ENCODE assay signal across 8 cellular contexts in the genomic region with DNA sequence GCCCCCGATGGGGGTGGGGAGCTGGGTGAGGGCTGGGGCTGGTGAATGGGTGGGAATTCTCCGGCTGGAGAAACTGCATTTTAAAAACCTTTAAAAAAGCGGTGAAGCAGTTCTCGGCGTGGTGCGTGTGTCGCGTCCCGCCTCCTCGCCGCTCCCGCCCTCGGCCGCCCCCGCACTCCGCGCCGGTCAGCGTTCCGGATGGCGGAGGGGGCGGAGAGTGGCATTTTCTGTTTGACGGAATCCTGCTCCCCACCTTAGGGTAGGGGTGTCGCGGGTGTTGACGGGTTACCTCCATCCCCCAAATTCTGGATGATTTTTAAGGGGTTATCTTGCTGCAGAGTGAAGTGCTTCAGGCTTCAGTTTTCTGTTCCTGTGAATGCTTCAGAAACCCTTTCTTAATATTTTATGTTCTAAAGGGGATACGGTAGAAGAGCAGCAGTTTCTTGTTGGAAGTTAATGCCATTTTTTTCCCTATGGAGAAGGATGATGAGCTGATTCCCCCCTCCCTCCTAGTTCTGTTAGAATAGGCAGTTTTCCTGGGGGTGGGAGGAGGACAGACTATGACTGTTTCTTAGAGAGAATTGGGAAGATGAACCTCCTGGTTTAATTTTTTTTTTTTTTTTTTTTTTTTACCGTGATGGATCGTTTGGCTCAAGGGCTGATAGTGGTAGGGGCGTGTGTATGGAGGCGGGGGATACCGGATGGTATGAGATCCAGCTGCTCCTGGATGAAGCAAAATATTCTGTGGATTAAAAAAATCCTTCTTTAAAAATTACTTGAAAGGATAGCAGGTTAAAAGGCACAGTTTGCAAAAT.
DNase-seq lines count a peak whose midpoint lies in the region; ATAC-seq and TF ChIP-seq lines count a peak whose summit lies in the region.

No MANE protein-coding gene starts in this region.

- H3K9me3 ChIP-seq in muscle layer of colon (ENCODE audit: low read length), result no peaks in the 10 kb centered on the region

- TF ChIP-seq POLR2A in erythroblast (IDR thresholded peaks at IDR 0.05; ENCODE audit: low read length), result no peak

- H3K4me3 ChIP-seq in muscle layer of colon (ENCODE audit: low read depth in 1 of 2, low read length in 2 of 2), result peak overlapping the region; percentile 73 to 92

- peak overlapping the region; percentile 87 for H3K27ac ChIP-seq in muscle layer of colon (ENCODE audit: low read depth, low read length)

- DNase-seq in activated effector memory CD4-positive, alpha-beta T cell treated with anti-CD3 and anti-CD28 coated beads, Interleukin-2, amount 50 U/mL, for 16 hours, result peak; percentile 84
- DNase-seq in activated effector memory CD4-positive, alpha-beta T cell treated with Interleukin-2 at 50 U/mL for 16 hours, result no peak
- DNase-seq in NCI-H2227 (lab: John Stamatoyannopoulos, UW; ENCODE audit: unreplicated experiment), result peak; percentile 82
- peak; percentile 34 for DNase-seq in activated CD8-positive, alpha-beta memory T cell treated with anti-CD3 and anti-CD28 coated beads, Interleukin-2, amount 50 U/mL, for 4 hours
- DNase-seq in erythroblast (lab: John Stamatoyannopoulos, UW), result peak; percentile 63 to 74
- DNase-seq in stimulated activated naive CD8-positive, alpha-beta T cell treated with anti-CD3 and anti-CD28 coated beads, Interleukin-15, Interleukin-2, amounts not matched to agents 100 U/mL and 50 U/mL, for 24 hours, result peak; percentile 70

- H3K36me3 ChIP-seq in muscle layer of colon (ENCODE audit: insufficient read depth, low read length), result no peaks in the 10 kb centered on the region

- peak overlapping the region; percentile 49 for H3K9ac ChIP-seq in muscle layer of colon (ENCODE audit: low read length)

- H3K27me3 ChIP-seq in muscle layer of colon (ENCODE audit: control insufficient read depth in 1 of 2, insufficient read depth in 2 of 2, low read length in 2 of 2), result no peaks in the 10 kb centered on the region

- H3K4me1 ChIP-seq in muscle layer of colon (ENCODE audit: insufficient read depth, low read length), result peaks cover 21% of the 10 kb centered on the region

- ATAC-seq in HG02884 (IDR thresholded peaks at IDR 0.05; ENCODE audit: unreplicated experiment), result peak; percentile 44
- peak; percentile 34 for ATAC-seq in stimulated activated naive CD8-positive, alpha-beta T cell treated with anti-CD3 and anti-CD28 coated beads, Interleukin-15, Interleukin-2, amounts not matched to agents 100 U/mL and 50 U/mL, for 24 hours
